In genomic region chr3:45568848-45569247, GRCh38 we compare ENCODE assay signal across 1 cellular context.
TF ChIP-seq lines count a peak whose summit lies in the region.

No MANE protein-coding gene starts in this region.

TF ChIP-seq in GM12878, 131 proteins besides CTCF, POLR2A, EP300 and RAD21:
- TF ChIP-seq BCL11A (IDR thresholded peaks at IDR 0.05; ENCODE audit: low read depth, low read length) = 0 out of 2 replicates have a peak, but pooled peaks have one; percentile 31
- peak; percentile 29; the same call in 1 of the 2 replicates for TF ChIP-seq MTA2 (IDR thresholded peaks at IDR 0.05; ENCODE audit: low read depth)
- TF ChIP-seq NFYA (IDR thresholded peaks at IDR 0.05; ENCODE audit: borderline replicate concordance, low read depth, low read length) = no peak
- TF ChIP-seq ATF3 (IDR thresholded peaks at IDR 0.05; ENCODE audit: borderline replicate concordance, extremely low read depth, low read depth, low read length) = no peak
- TF ChIP-seq IKZF1 (conservative IDR thresholded peaks at IDR 0.05) = 0 out of 2 replicates have a peak, but pooled peaks have one; percentile 28
- TF ChIP-seq ZSCAN29 (IDR thresholded peaks at IDR 0.05) = no peak
- peak in 1 of 2 experiments; percentile 49; a peak in 1 of 4 replicates for TF ChIP-seq ETV6 (conservative IDR thresholded peaks at IDR 0.05 in 1 of 2, IDR thresholded peaks at IDR 0.05 in 1 of 2; ENCODE audit: borderline replicate concordance in 1 of 2, low read depth in 1 of 2)
- TF ChIP-seq NR2F1 (conservative IDR thresholded peaks at IDR 0.05) = peak; percentile 89
- peak; percentile 92; the same call in 1 of the 2 replicates for TF ChIP-seq ESRRA (IDR thresholded peaks at IDR 0.05; ENCODE audit: low read length)
- TF ChIP-seq EED (IDR thresholded peaks at IDR 0.05; ENCODE audit: low read depth) = peak; percentile 26; the same call in 1 of the 2 replicates
- TF ChIP-seq RUNX3 (IDR thresholded peaks at IDR 0.05; ENCODE audit: low read length) = peak; percentile 61
- peak in 1 of 2 experiments; percentile 42; a peak in 1 of 4 replicates for TF ChIP-seq IKZF2 (IDR thresholded peaks at IDR 0.05)
- peak; percentile 21; the same call in 1 of the 2 replicates for TF ChIP-seq ATF7 (IDR thresholded peaks at IDR 0.05; ENCODE audit: low read depth)
- TF ChIP-seq MLLT1 (IDR thresholded peaks at IDR 0.05) = peak; percentile 28
- 0 out of 2 replicates have a peak, but pooled peaks have one; percentile 20 for TF ChIP-seq RELB (IDR thresholded peaks at IDR 0.05; ENCODE audit: low read depth)
- TF ChIP-seq NR2C1 (IDR thresholded peaks at IDR 0.05) = peak; percentile 35; the same call in 1 of the 2 replicates
